ENCODE assay signal across 8 cellular contexts in genomic region chr2:170974304-170974993, GRCh38.
DNase-seq lines count a peak whose midpoint lies in the region; TF ChIP-seq lines count a peak whose summit lies in the region.

No MANE protein-coding gene starts in this region.

- no peak for DNase-seq in AG04449 (ENCODE audit: low read depth, low spot score)
- DNase-seq in cardiac fibroblast (ENCODE audit: low read depth in 2 of 2) = peak; percentile 21 to 26
- no peak for DNase-seq in DMS 273 (lab: John Stamatoyannopoulos, UW; ENCODE audit: unreplicated experiment)
- no peak for DNase-seq in OCI-M1 (lab: John Stamatoyannopoulos, UW)
- DNase-seq in Ammon's horn (ENCODE audit: low spot score) = no peak
- DNase-seq in NCI-H2171 (lab: John Stamatoyannopoulos, UW) = no peak

- H3K9me3 ChIP-seq in HUES48 (ENCODE audit: control insufficient read depth, insufficient read depth, low read length) (no peaks in the 10 kb centered on the region), muscle layer of colon (ENCODE audit: low read length) (no peaks in the 10 kb centered on the region)

- POLR2A ChIA-PET in AG04449 (lab: Yijun Ruan, JAX) = interaction anchor here (1.1 kb wide), 1 partner anchor 184 kb away, joined by 3 read pairs; no protein-coding TSS in a partner anchor

- CTCF ChIA-PET in AG04449 (lab: Yijun Ruan, JAX) = interaction anchor here (0.6 to 3.9 kb wide), 15 partner anchors 14 to 473 kb away, joined by 3 to 79 read pairs (median 4); partner anchors contain the start of gene TLK1

- H3K9ac ChIP-seq in HUES48 (ENCODE audit: low read depth, low read length) = no peak overlapping the region
- H3K9ac ChIP-seq in muscle layer of colon (ENCODE audit: low read length) = peak overlapping the region; percentile 27

- H3K4me1 ChIP-seq in HUES48 (ENCODE audit: control insufficient read depth, insufficient read depth, low read length) (peaks cover 8% of the 10 kb centered on the region), muscle layer of colon (ENCODE audit: insufficient read depth, low read length) (peaks cover 18% of the 10 kb centered on the region)

- H3K4me3 ChIP-seq in AG04449 (ENCODE audit: low read depth, low read length) (peak overlapping the region; percentile 76; the same call in 1 of the 2 replicates), HUES48 (ENCODE audit: low read depth, low read length) (peak overlapping the region; percentile 61; the same call in 1 of the 2 replicates), cardiac fibroblast (replicated peaks in 1 of 2; ENCODE audit: low read depth in 2 of 2, low read length in 2 of 2) (peak overlapping the region; percentile 71 to 74), muscle layer of colon (ENCODE audit: low read depth in 1 of 2, low read length in 2 of 2) (peak overlapping the region; percentile 65 to 66)

- TF ChIP-seq CTCF in AG04449 (IDR thresholded peaks at IDR 0.05; ENCODE audit: insufficient read depth, low read length, missing control alignments) (no peak), cardiac fibroblast (IDR thresholded peaks at IDR 0.05; ENCODE audit: low read depth, low read length) (no peak)

- no peaks in the 10 kb centered on the region for H3K36me3 ChIP-seq in HUES48 (ENCODE audit: control insufficient read depth, insufficient read depth, low read length)
- H3K36me3 ChIP-seq in muscle layer of colon (ENCODE audit: insufficient read depth, low read length) = no peaks in the 10 kb centered on the region

- H3K27ac ChIP-seq in HUES48 (ENCODE audit: low read depth, low read length) = no peak overlapping the region
- peak overlapping the region; percentile 16 for H3K27ac ChIP-seq in muscle layer of colon (ENCODE audit: low read depth, low read length)

- H3K27me3 ChIP-seq in HUES48 (ENCODE audit: control insufficient read depth, insufficient read depth, low read length) = no peaks in the 10 kb centered on the region; the same call in 1 of the 2 replicates
- no peaks in the 10 kb centered on the region for H3K27me3 ChIP-seq in muscle layer of colon (ENCODE audit: control insufficient read depth in 1 of 2, insufficient read depth in 2 of 2, low read length in 2 of 2)

Comparison
In these comparisons a context has a peak if more than half of its experiments do, and no peak if none do; other contexts are left out.
1. DNase-seq: peak in cardiac fibroblast (2 of 2); none in AG04449 (single experiment), DMS 273 (single experiment), OCI-M1 (single experiment), Ammon's horn (single experiment) and NCI-H2171 (single experiment).
2. Peak in every context shown above with its lines, with median percentiles within 50 percentile points of each other: H3K4me3 ChIP-seq.